In genomic region chr22:41576877-41577276, GRCh38 we compare ENCODE assay signal across 1 cellular context.
TF ChIP-seq lines count a peak whose summit lies in the region.

No MANE protein-coding gene starts in this region.

TF ChIP-seq in HCT116, 20 proteins besides CTCF, POLR2A, EP300 and RAD21 (continued from another document):
- no peak for TF ChIP-seq ZBTB33 (IDR thresholded peaks at IDR 0.05; ENCODE audit: extremely low read depth, insufficient replicate concordance, low read length)
- no peak for TF ChIP-seq SIN3A (IDR thresholded peaks at IDR 0.05; ENCODE audit: low read depth)
- TF ChIP-seq SP1 (IDR thresholded peaks at IDR 0.05; ENCODE audit: low read depth), result no peak
- no peak for TF ChIP-seq YY1 (IDR thresholded peaks at IDR 0.05; ENCODE audit: extremely low read depth, insufficient replicate concordance, low read depth, low read length)
- TF ChIP-seq ELF1 (IDR thresholded peaks at IDR 0.05; ENCODE audit: borderline replicate concordance, low read depth), result no peak
TF ChIP-seq in HCT116: peak in this region for 0.
